ENCODE assay signal across 7 cellular contexts in the genomic region with DNA sequence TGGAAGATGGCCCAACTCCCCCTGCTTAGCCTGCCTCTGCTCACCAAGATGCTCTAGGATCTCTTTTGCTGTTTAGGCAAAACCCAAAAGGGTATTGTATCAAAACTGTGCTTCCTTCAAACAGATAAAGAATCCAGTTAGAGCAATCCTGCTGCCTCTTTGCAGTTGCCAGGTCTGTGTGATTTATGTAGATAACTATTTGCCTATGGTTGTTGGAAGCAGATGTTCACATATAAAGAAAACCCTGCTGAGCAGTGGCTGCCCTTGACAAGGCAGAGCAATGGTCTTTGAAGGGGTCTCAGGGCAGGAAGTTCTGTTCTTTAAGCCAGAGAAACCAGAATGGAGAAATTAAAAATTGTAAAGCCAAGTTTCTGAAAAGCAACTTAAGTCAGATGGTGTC.
"Had no signal": no experiment of that assay in that cellular context is flagged by ENCODE, and none has a peak within 500 bp of the region (broad histone marks: within the 10 kb centered on the region; RNA-seq: fewer than 3 reads in every experiment).

No MANE protein-coding gene starts in this region.

- DNase-seq: IMR-90, KBM-7, KG1 had no signal

- H3K27ac ChIP-seq: HL-60 had no signal

- H3K4me3 ChIP-seq: K562 had no signal

- FAIRE-seq: HepG2, HTR-8/SVneo, K562 had no signal
